ENCODE assay signal across 2 cellular contexts in genomic region chr3:33936171-33936920, GRCh38.
TF ChIP-seq lines count a peak whose summit lies in the region.

No MANE protein-coding gene starts in this region.

TF ChIP-seq in IMR-90, 13 proteins besides CTCF, POLR2A, EP300 and RAD21:
- TF ChIP-seq FOS (IDR thresholded peaks at IDR 0.05; ENCODE audit: low read depth, low read length) = no peak
- TF ChIP-seq RCOR1 (IDR thresholded peaks at IDR 0.05; ENCODE audit: insufficient replicate concordance, low read length) = no peak
- TF ChIP-seq SMC3 (IDR thresholded peaks at IDR 0.05; ENCODE audit: low read depth, low read length) = no peak
- TF ChIP-seq RFX5 (IDR thresholded peaks at IDR 0.05; ENCODE audit: low read depth, low read length) = no peak
- TF ChIP-seq MAFK (IDR thresholded peaks at IDR 0.05; ENCODE audit: low read depth, low read length) = no peak
- TF ChIP-seq MAZ (IDR thresholded peaks at IDR 0.05; ENCODE audit: borderline replicate concordance, low read depth, low read length) = no peak
- TF ChIP-seq NFE2L2 (IDR thresholded peaks at IDR 0.05; ENCODE audit: low read depth, low read length) = no peak
- no peak for TF ChIP-seq CHD1 (IDR thresholded peaks at IDR 0.05; ENCODE audit: low read depth, low read length)
- TF ChIP-seq CEBPB (IDR thresholded peaks at IDR 0.05; ENCODE audit: low read depth, low read length) = no peak
- TF ChIP-seq BHLHE40 (IDR thresholded peaks at IDR 0.05; ENCODE audit: low read depth, low read length) = no peak

TF ChIP-seq in K562, 482 proteins besides CTCF, POLR2A, EP300 and RAD21 (continues in another document):
- peak; percentile 50; the same call in 1 of the 2 replicates for TF ChIP-seq ZBTB9 (CRISPR knock-in tag; IDR thresholded peaks at IDR 0.05)
- TF ChIP-seq SMAD3 (CRISPR knock-in tag; conservative IDR thresholded peaks at IDR 0.05) = no peak
- TF ChIP-seq MCM5 (IDR thresholded peaks at IDR 0.05; ENCODE audit: low read depth) = no peak
- no peak for TF ChIP-seq ZFP91 (CRISPR knock-in tag; IDR thresholded peaks at IDR 0.05)
- TF ChIP-seq MIER1 (IDR thresholded peaks at IDR 0.05; ENCODE audit: low read depth) = no peak
- no peak for TF ChIP-seq ZNF76 (CRISPR knock-in tag; IDR thresholded peaks at IDR 0.05; ENCODE audit: borderline replicate concordance)
- no peak for TF ChIP-seq ZNF444 (CRISPR knock-in tag; IDR thresholded peaks at IDR 0.05)
- no peak for TF ChIP-seq ETV1 (tag; conservative IDR thresholded peaks at IDR 0.05; ENCODE audit: low read depth)
- TF ChIP-seq SRSF3 (IDR thresholded peaks at IDR 0.05; ENCODE audit: insufficient read depth, low read length) = no peak
- no peak for TF ChIP-seq ZC3H4 (CRISPR knock-in tag; IDR thresholded peaks at IDR 0.05; ENCODE audit: borderline replicate concordance)
- peak; percentile 55 for TF ChIP-seq BHLHE40 (IDR thresholded peaks at IDR 0.05; ENCODE audit: low read length)
- TF ChIP-seq ZNF445 (CRISPR knock-in tag; IDR thresholded peaks at IDR 0.05; ENCODE audit: low read depth) = no peak
- TF ChIP-seq ZNF197 (CRISPR knock-in tag; IDR thresholded peaks at IDR 0.05; ENCODE audit: low read depth) = 0 out of 2 replicates have a peak, but pooled peaks have one; percentile 59
- TF ChIP-seq NR2C1 (IDR thresholded peaks at IDR 0.05) = no peak
- TF ChIP-seq NR2C1 (tag; IDR thresholded peaks at IDR 0.05) = 0 out of 2 replicates have a peak, but pooled peaks have one; percentile 7
- TF ChIP-seq OTX1 (CRISPR knock-in tag; IDR thresholded peaks at IDR 0.05) = no peak
- TF ChIP-seq ESRRA (IDR thresholded peaks at IDR 0.05; ENCODE audit: borderline replicate concordance, low read depth) = peak; percentile 63; the same call in 1 of the 2 replicates
- TF ChIP-seq RBM22 (IDR thresholded peaks at IDR 0.05; ENCODE audit: low read depth, low read length, poor library complexity, severe bottlenecking) = no peak
- TF ChIP-seq GTF3C2 (IDR thresholded peaks at IDR 0.05; ENCODE audit: borderline replicate concordance, extremely low read depth, insufficient read length) = no peak
- TF ChIP-seq MXD1 (CRISPR knock-in tag; IDR thresholded peaks at IDR 0.05; ENCODE audit: borderline replicate concordance, poor library complexity, severe bottlenecking) = no peak
- TF ChIP-seq E2F3 (CRISPR knock-in tag; IDR thresholded peaks at IDR 0.05) = peak; percentile 51; the same call in 1 of the 2 replicates
- no peak for TF ChIP-seq ZNF347 (CRISPR knock-in tag; IDR thresholded peaks at IDR 0.05; ENCODE audit: low read depth)
- no peak for TF ChIP-seq PHB2 (IDR thresholded peaks at IDR 0.05; ENCODE audit: low read depth)
- TF ChIP-seq PCBP1 (IDR thresholded peaks at IDR 0.05; ENCODE audit: low read depth, low read length, poor library complexity, severe bottlenecking) = no peak
- peak; percentile 34; the same call in 1 of the 2 replicates for TF ChIP-seq CREB3 (tag; conservative IDR thresholded peaks at IDR 0.05; ENCODE audit: low read depth)
- TF ChIP-seq ASH1L (IDR thresholded peaks at IDR 0.05; ENCODE audit: borderline replicate concordance, low read depth, partially characterized antibody) = no peak
- TF ChIP-seq ZNF778 (CRISPR knock-in tag; IDR thresholded peaks at IDR 0.05) = no peak
- TF ChIP-seq PHB (CRISPR knock-in tag; IDR thresholded peaks at IDR 0.05) = no peak
- TF ChIP-seq SRF (CRISPR knock-in tag; IDR thresholded peaks at IDR 0.05) = 0 out of 4 replicates have a peak, but pooled peaks of 1 of the 2 experiments have one; percentile 10
- no peak for TF ChIP-seq NFATC3 (IDR thresholded peaks at IDR 0.05)
- no peak for TF ChIP-seq KHSRP (IDR thresholded peaks at IDR 0.05)
- peak; percentile 58 for TF ChIP-seq FOS (IDR thresholded peaks at IDR 0.05; ENCODE audit: extremely low read depth, insufficient read length)
- no peak for TF ChIP-seq ZEB2 (IDR thresholded peaks at IDR 0.05)
- TF ChIP-seq GABPB1 (CRISPR knock-in tag; IDR thresholded peaks at IDR 0.05) = no peak
- no peak for TF ChIP-seq SREBF1 (IDR thresholded peaks at IDR 0.05; ENCODE audit: borderline replicate concordance, low read depth, low read length)
- TF ChIP-seq MNT (conservative IDR thresholded peaks at IDR 0.05) = 0 out of 4 replicates have a peak, but pooled peaks of 1 of the 2 experiments have one; percentile 49
- no peak for TF ChIP-seq JUN (IDR thresholded peaks at IDR 0.05; ENCODE audit: borderline replicate concordance, low read depth, low read length)
- TF ChIP-seq JUN (CRISPR knock-in tag; IDR thresholded peaks at IDR 0.05; ENCODE audit: borderline replicate concordance) = 0 out of 2 replicates have a peak, but pooled peaks have one; percentile 23
- TF ChIP-seq STAG1 (CRISPR knock-in tag; IDR thresholded peaks at IDR 0.05; ENCODE audit: borderline replicate concordance) = no peak
- no peak for TF ChIP-seq SMARCA5 (IDR thresholded peaks at IDR 0.05)
- no peak for TF ChIP-seq ZNF764 (CRISPR knock-in tag; IDR thresholded peaks at IDR 0.05; ENCODE audit: low read depth)
- no peak for TF ChIP-seq SETDB1 (IDR thresholded peaks at IDR 0.05; ENCODE audit: low read length)
- TF ChIP-seq THAP7 (CRISPR knock-in tag; IDR thresholded peaks at IDR 0.05) = no peak
- TF ChIP-seq ZNF436 (CRISPR knock-in tag; IDR thresholded peaks at IDR 0.05) = no peak
- no peak for TF ChIP-seq E2F1 (CRISPR knock-in tag; IDR thresholded peaks at IDR 0.05)
- no peak for TF ChIP-seq ZBTB33 (CRISPR knock-in tag; IDR thresholded peaks at IDR 0.05)
- TF ChIP-seq NFE2L1 (tag; IDR thresholded peaks at IDR 0.05; ENCODE audit: borderline replicate concordance, low read depth) = no peak
- no peak for TF ChIP-seq CBX5 (IDR thresholded peaks at IDR 0.05; ENCODE audit: borderline replicate concordance, low read depth)
- no peak for TF ChIP-seq ZKSCAN1 (IDR thresholded peaks at IDR 0.05; ENCODE audit: low read depth, low read length)
- TF ChIP-seq CGGBP1 (CRISPR knock-in tag; IDR thresholded peaks at IDR 0.05) = no peak
- TF ChIP-seq MLLT1 (IDR thresholded peaks at IDR 0.05) = 0 out of 4 replicates have a peak, but pooled peaks of 1 of the 2 experiments have one; percentile 7
- no peak for TF ChIP-seq ZNF121 (CRISPR knock-in tag; conservative IDR thresholded peaks at IDR 0.05)
- no peak for TF ChIP-seq MTF1 (CRISPR knock-in tag; IDR thresholded peaks at IDR 0.05; ENCODE audit: borderline replicate concordance)
